8 cellular contexts compared by ENCODE assay signal in genomic region chr3:127455541-127456450, GRCh38.
A peak's percentile ranks its signal among the peaks of the same experiment; 100 is the strongest.
DNase-seq lines count a peak whose midpoint lies in the region; ATAC-seq and TF ChIP-seq lines count a peak whose summit lies in the region.

No MANE protein-coding gene starts in this region.

- no peaks in the 10 kb centered on the region for H3K9me3 Mint-ChIP-seq in activated T-cell treated with anti-CD3 and anti-CD28 coated beads, Interleukin-2, amount 50 U/mL, for 4 hours
- peaks cover 0 to 7% (median 0%) of the 10 kb centered on the region in 11 donors for H3K9me3 Mint-ChIP-seq in naive thymus-derived CD4-positive, alpha-beta T cell

- POLR2A ChIA-PET in naive thymus-derived CD4-positive, alpha-beta T cell (lab: Charles Lee): no interaction called here

- H3K27ac ChIP-seq in naive thymus-derived CD4-positive, alpha-beta T cell (ENCODE audit: low read depth, low read length): no peak overlapping the region
- H3K27ac ChIP-seq in temporal lobe (ENCODE audit: low read depth, low read length): peak overlapping the region; percentile 50

- H3K36me3 ChIP-seq in naive thymus-derived CD4-positive, alpha-beta T cell (ENCODE audit: control insufficient read depth in 2 of 3, insufficient read depth in 3 of 3, low read length in 3 of 3): no peaks in the 10 kb centered on the region

- peak overlapping the region; percentile 13 for H3K4me3 Mint-ChIP-seq in activated T-cell treated with anti-CD3 and anti-CD28 coated beads, Interleukin-2, amount 50 U/mL, for 4 hours
- H3K4me3 Mint-ChIP-seq in naive thymus-derived CD4-positive, alpha-beta T cell: peak overlapping the region in 9 of 10 donors; percentile 5 to 77 (median 53)

- TF ChIP-seq CTCF in AG10803 (conservative IDR thresholded peaks at IDR 0.05; ENCODE audit: low read length) (peak; percentile 51), fibroblast of the aortic adventitia (IDR thresholded peaks at IDR 0.05; ENCODE audit: insufficient read depth, low read length) (peak; percentile 66)

- H3K27me3 ChIP-seq in naive thymus-derived CD4-positive, alpha-beta T cell (ENCODE audit: control insufficient read depth in 2 of 2, insufficient read depth in 2 of 2, low read length in 2 of 2): peaks cover 0 to 8% of the 10 kb centered on the region in 2 donors

- H3K4me1 ChIP-seq in naive thymus-derived CD4-positive, alpha-beta T cell (ENCODE audit: control insufficient read depth in 2 of 2, insufficient read depth in 2 of 2, low read length in 2 of 2): no peaks in the 10 kb centered on the region

- CTCF ChIA-PET in naive thymus-derived CD4-positive, alpha-beta T cell (lab: Charles Lee): no interaction called here

- DNase-seq in AG10803 (ENCODE audit: low read depth): peak; percentile 38
- DNase-seq in NCI-H69 (lab: John Stamatoyannopoulos, UW): peak; percentile 73
- DNase-seq in activated T-cell treated with anti-CD3 and anti-CD28 coated beads, Interleukin-2, amount 50 U/mL, for 4 hours: peak; percentile 12
- peak; percentile 49 for DNase-seq in fibroblast of the aortic adventitia (ENCODE audit: low read depth)
- peak in 8 of 9 donors; percentile 14 to 70 (median 41) for DNase-seq in naive thymus-derived CD4-positive, alpha-beta T cell

- H3K4me1 Mint-ChIP-seq in activated T-cell treated with anti-CD3 and anti-CD28 coated beads, Interleukin-2, amount 50 U/mL, for 4 hours (ENCODE audit: low read depth): peaks cover 12% of the 10 kb centered on the region
- peaks cover 4 to 18% (median 14%) of the 10 kb centered on the region in 7 donors for H3K4me1 Mint-ChIP-seq in naive thymus-derived CD4-positive, alpha-beta T cell

- ATAC-seq in GM18519 (IDR thresholded peaks at IDR 0.05; ENCODE audit: low FRiP score, unreplicated experiment) (peak; percentile 77), HG03521 (IDR thresholded peaks at IDR 0.05; ENCODE audit: unreplicated experiment) (peak; percentile 67)
- peak; percentile 88 to 92 for ATAC-seq in activated T-cell treated with anti-CD3 and anti-CD28 coated beads, Interleukin-2, amount 50 U/mL, for 4 hours
- peak; percentile 75 for ATAC-seq in naive thymus-derived CD4-positive, alpha-beta T cell

- intact Hi-C loops in naive thymus-derived CD4-positive, alpha-beta T cell (cut with micrococcal nuclease): loop anchor here in 1 of 2 donors (1.0 to 5.0 kb wide), 3 partner anchors 473 to 933 kb away; partner anchors contain the start of gene PLXNA1

- H3K36me3 Mint-ChIP-seq in activated T-cell treated with anti-CD3 and anti-CD28 coated beads, Interleukin-2, amount 50 U/mL, for 4 hours (ENCODE audit: insufficient read depth): no peaks in the 10 kb centered on the region
- H3K36me3 Mint-ChIP-seq in naive thymus-derived CD4-positive, alpha-beta T cell: peaks cover 0 to 7% (median 0%) of the 10 kb centered on the region in 5 donors

- H3K27ac Mint-ChIP-seq in naive thymus-derived CD4-positive, alpha-beta T cell: no peak overlapping the region

- H3K27me3 Mint-ChIP-seq in activated T-cell treated with anti-CD3 and anti-CD28 coated beads, Interleukin-2, amount 50 U/mL, for 4 hours (ENCODE audit: low read depth): peaks cover 60% of the 10 kb centered on the region
- peaks cover 47 to 72% (median 65%) of the 10 kb centered on the region in 5 donors for H3K27me3 Mint-ChIP-seq in naive thymus-derived CD4-positive, alpha-beta T cell

- no peaks in the 10 kb centered on the region for H3K9me3 ChIP-seq in naive thymus-derived CD4-positive, alpha-beta T cell (ENCODE audit: control insufficient read depth in 2 of 3, low read length in 3 of 3)

- H3K4me3 ChIP-seq in AG10803 (ENCODE audit: low read length) (peak overlapping the region; percentile 44), fibroblast of the aortic adventitia (ENCODE audit: low read depth, low read length) (peak overlapping the region; percentile 56)
- H3K4me3 ChIP-seq in naive thymus-derived CD4-positive, alpha-beta T cell (ENCODE audit: low read length): no peak overlapping the region

Comparison
In these comparisons a context has a peak if more than half of its experiments do, and no peak if none do; other contexts are left out.
1. DNase-seq: peak in every context shown above with its lines; median percentile 73 in NCI-H69; 49 in fibroblast of the aortic adventitia; 41 in naive thymus-derived CD4-positive, alpha-beta T cell; 38 in AG10803; 12 in activated T-cell treated with anti-CD3 and anti-CD28 coated beads, Interleukin-2, amount 50 U/mL, for 4 hours.